8 cellular contexts compared by ENCODE assay signal in the genomic region with DNA sequence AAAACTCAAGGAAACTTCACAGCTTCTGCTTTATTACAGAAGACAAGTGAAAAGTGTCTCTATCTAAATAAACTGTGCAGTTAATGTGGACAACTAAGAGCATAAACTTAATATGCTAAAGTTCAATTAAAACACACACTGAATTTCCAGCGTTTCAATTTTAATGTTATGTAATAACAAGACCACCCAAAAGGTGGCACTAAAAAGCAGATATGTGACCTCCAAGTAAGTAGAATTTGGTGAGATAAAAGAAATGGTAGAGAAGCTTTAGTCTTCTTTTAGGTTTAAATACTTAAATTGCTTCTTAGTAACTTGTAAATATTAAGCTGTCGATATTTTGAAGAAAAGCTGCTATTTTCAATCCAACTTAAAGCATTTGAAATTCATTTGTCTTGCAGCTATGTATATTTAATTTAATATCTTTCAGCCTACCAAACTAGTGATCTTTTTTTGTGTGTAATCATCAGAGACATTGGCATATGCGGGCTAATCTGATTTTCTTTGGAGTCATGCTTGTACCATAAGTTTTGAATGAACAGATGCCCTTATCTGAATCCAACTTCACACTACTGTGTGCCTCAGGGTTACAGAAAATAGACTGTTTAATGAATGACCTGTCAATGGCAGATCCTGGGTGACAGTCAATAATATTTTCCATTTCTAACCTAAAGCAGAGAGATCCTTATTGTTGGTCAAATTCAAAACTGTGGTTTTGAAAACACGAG. TPM values are rescaled to one million over a fixed set of nuclear protein-coding genes. Genes with fewer than 3 reads are reported as not detected.
A peak's percentile ranks its signal among the peaks of the same experiment; 100 is the strongest.
DNase-seq lines count a peak whose midpoint lies in the region; ATAC-seq and TF ChIP-seq lines count a peak whose summit lies in the region.

No MANE protein-coding gene starts in this region.

- H3K4me1 ChIP-seq in adrenal gland (replicated peaks in 1 of 2) = no peaks in the 10 kb centered on the region
- H3K4me1 ChIP-seq in right lobe of liver = no peaks in the 10 kb centered on the region

- no peak for TF ChIP-seq POLR2A in adrenal gland (IDR thresholded peaks at IDR 0.05)
- no peak for TF ChIP-seq POLR2A in right lobe of liver (IDR thresholded peaks at IDR 0.05)

- H3K27ac Mint-ChIP-seq in CD14-positive monocyte (no peak overlapping the region), immature natural killer cell (no peak overlapping the region)

- peak in 2 of 4 donors; percentile 33 to 34 for ATAC-seq in right lobe of liver

- no peaks in the 10 kb centered on the region for H3K27me3 ChIP-seq in adrenal gland
- H3K27me3 ChIP-seq in right lobe of liver = no peaks in the 10 kb centered on the region

- H3K4me3 Mint-ChIP-seq in CD14-positive monocyte = no peak overlapping the region
- no peak overlapping the region for H3K4me3 Mint-ChIP-seq in immature natural killer cell

- H3K27ac ChIP-seq in adrenal gland (no peak overlapping the region), right lobe of liver (no peak overlapping the region)

- H3K36me3 Mint-ChIP-seq in CD14-positive monocyte (no peaks in the 10 kb centered on the region), immature natural killer cell (no peaks in the 10 kb centered on the region)

- H3K4me3 ChIP-seq in adrenal gland = no peak overlapping the region
- H3K4me3 ChIP-seq in right lobe of liver = no peak overlapping the region

- intact Hi-C loops in CD14-positive monocyte (cut with micrococcal nuclease) = no loop called here
- intact Hi-C loops in adrenal gland (cut with DNase I) = no loop called here
- intact Hi-C loops in right lobe of liver (cut with DNase I) = no loop called here

- H3K27me3 Mint-ChIP-seq in CD14-positive monocyte (ENCODE audit: low read depth in 3 of 3) = peaks cover 6 to 10% (median 6%) of the 10 kb centered on the region in 3 donors
- peaks cover 3 to 5% (median 4%) of the 10 kb centered on the region in 3 donors for H3K27me3 Mint-ChIP-seq in immature natural killer cell (ENCODE audit: low read depth in 3 of 3)

- H3K9me3 Mint-ChIP-seq in CD14-positive monocyte (no peaks in the 10 kb centered on the region), immature natural killer cell (no peaks in the 10 kb centered on the region)

- H3K9me3 ChIP-seq in adrenal gland (replicated peaks in 1 of 3) (peaks cover 0 to 4% (median 0%) of the 10 kb centered on the region in 3 donors), right lobe of liver (no peaks in the 10 kb centered on the region)

- DNase-seq in CD14-positive monocyte (ENCODE audit: low spot score) (no peak), adrenal gland (no peak), right lobe of liver (no peak), immature natural killer cell (no peak), NCI-H1417 treated with DMSO at 0.1 percent for 48 hours (lab: John Stamatoyannopoulos, UW) (no peak), NCI-H2107 (lab: John Stamatoyannopoulos, UW) (no peak)
- DNase-seq in effector CD4-positive, alpha-beta T cell = no peak

- H3K36me3 ChIP-seq in adrenal gland (replicated peaks in 1 of 2) (no peaks in the 10 kb centered on the region), right lobe of liver (no peaks in the 10 kb centered on the region)

- WGBS in adrenal gland, 4 donors = 45 to 59% (median 55%) methylated on average over 4 of the region's 4 CpGs
- 47% methylated on average over 4 of the region's 4 CpGs for WGBS in right lobe of liver (ENCODE audit: insufficient coverage, low coverage, low lambda C conversion rate, missing lambda C conversion rate)

- H3K4me1 Mint-ChIP-seq in CD14-positive monocyte (no peaks in the 10 kb centered on the region), immature natural killer cell (no peaks in the 10 kb centered on the region)

- peak; percentile 36 for TF ChIP-seq CTCF in CD14-positive monocyte (IDR thresholded peaks at IDR 0.05)
- peak; percentile 33; the same call in 1 of the 2 replicates for TF ChIP-seq CTCF in LNCAP (IDR thresholded peaks at IDR 0.05)
- TF ChIP-seq CTCF in adrenal gland (IDR thresholded peaks at IDR 0.05) = peak in 4 of 6 experiments; percentile 16 to 40 (median 29)
- TF ChIP-seq CTCF in right lobe of liver (IDR thresholded peaks at IDR 0.05) = peak; percentile 24 to 37 (median 30)

RNA-seq across cellular contexts. Expression of a gene that starts 36.5 kb away (rescaled TPM):
- polyA plus RNA-seq in CD14-positive monocyte (not detected), adrenal gland (10 to 100 TPM; 29.6 to 71.8 (median 37.5) TPM), immature natural killer cell (10 to 100 TPM in 2 of 3 donors, 1 to 10 TPM in 1; 8.7 to 34.2 (median 23.9) TPM)
- total RNA-seq in adrenal gland (100 to 1,000 TPM in 1 of 8 donors, 10 to 100 TPM in 7; 29.4 to 111 (median 45.8) TPM), right lobe of liver (10 to 100 TPM in 3 of 6 experiments, 1 to 10 TPM in 3; 2.7 to 38.1 (median 9.6) TPM)

Comparison
In these comparisons a context has a peak if more than half of its experiments do, and no peak if none do; other contexts are left out.
1. RNA of a gene that starts 36.5 kb away (polyA plus RNA-seq): 29.6 to 71.8 TPM in adrenal gland and 8.7 to 34.2 TPM in immature natural killer cell; not detected in CD14-positive monocyte; every median in the first group is over 4 times any median in the second.
2. Peak in every context shown above with its lines, with median percentiles within 50 percentile points of each other: CTCF ChIP-seq.